Comparison of ENCODE assay signal across 8 cellular contexts in the genomic region with DNA sequence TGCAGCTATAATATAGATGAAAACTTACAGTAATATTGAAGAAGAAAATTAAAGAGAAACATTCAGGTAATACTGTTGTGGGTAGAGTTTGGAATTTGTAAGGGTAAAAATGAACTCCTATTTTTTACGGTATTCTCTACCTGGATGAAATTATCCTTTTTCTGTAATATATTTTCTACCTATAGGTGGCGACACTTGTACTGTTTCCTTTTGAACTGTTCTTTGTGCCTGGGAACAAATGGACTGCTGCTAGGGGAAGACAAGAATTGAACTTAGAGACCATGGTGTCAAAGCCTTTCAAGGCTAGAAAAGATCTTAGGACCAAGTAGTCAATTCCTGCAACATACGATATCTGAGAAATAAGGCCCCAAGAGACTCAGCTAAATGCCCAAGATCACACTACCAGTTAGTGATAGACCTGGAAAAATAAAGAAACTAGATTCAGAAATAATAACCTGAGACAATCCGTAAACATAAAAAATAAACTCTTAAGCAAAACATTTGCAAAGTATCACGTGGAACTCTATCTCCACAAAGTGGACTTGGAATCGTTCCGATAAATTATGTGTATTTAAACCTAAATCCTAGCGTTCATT.
DNase-seq lines count a peak whose midpoint lies in the region; ATAC-seq, FAIRE-seq and TF ChIP-seq lines count a peak whose summit lies in the region.

No MANE protein-coding gene starts in this region.

- H3K36me3 ChIP-seq in astrocyte (ENCODE audit: insufficient read depth, low read length), result no peaks in the 10 kb centered on the region

- H2AFZ ChIP-seq in astrocyte (ENCODE audit: low read depth, low read length), result no peak overlapping the region

- no peaks in the 10 kb centered on the region for H3K9me3 ChIP-seq in astrocyte (ENCODE audit: insufficient read depth, low read depth, low read length)

- no peaks in the 10 kb centered on the region for H3K79me2 ChIP-seq in astrocyte (ENCODE audit: insufficient read depth, low read length)

- H3K9me3 Mint-ChIP-seq in astrocyte (ENCODE audit: unreplicated experiment), result no peaks in the 10 kb centered on the region
- no peaks in the 10 kb centered on the region for H3K9me3 Mint-ChIP-seq in mesothelial cell of epicardium
- H3K9me3 Mint-ChIP-seq in activated T-cell treated with anti-CD3 and anti-CD28 coated beads, Interleukin-2, amount 50 U/mL, for 24 hours, result no peaks in the 10 kb centered on the region

- H3K4me3 Mint-ChIP-seq in astrocyte (ENCODE audit: unreplicated experiment), result no peak overlapping the region
- no peak overlapping the region for H3K4me3 Mint-ChIP-seq in mesothelial cell of epicardium
- H3K4me3 Mint-ChIP-seq in activated T-cell treated with anti-CD3 and anti-CD28 coated beads, Interleukin-2, amount 50 U/mL, for 24 hours, result no peak overlapping the region

- no peak overlapping the region for H3K27ac ChIP-seq in astrocyte (ENCODE audit: low read depth, low read length)

- no peak overlapping the region for H3K27ac Mint-ChIP-seq in astrocyte (ENCODE audit: unreplicated experiment)
- H3K27ac Mint-ChIP-seq in mesothelial cell of epicardium, result no peak overlapping the region
- no peak overlapping the region for H3K27ac Mint-ChIP-seq in activated T-cell treated with anti-CD3 and anti-CD28 coated beads, Interleukin-2, amount 50 U/mL, for 24 hours

- TF ChIP-seq CTCF in GM12865 (IDR thresholded peaks at IDR 0.05; ENCODE audit: insufficient read depth, low read depth, low read length, missing control alignments) (peak; percentile 45), astrocyte (IDR thresholded peaks at IDR 0.05; ENCODE audit: insufficient read depth, low read depth, low read length) (peak; percentile 13), mesothelial cell of epicardium (IDR thresholded peaks at IDR 0.05; ENCODE audit: unreplicated experiment) (peak; percentile 84)

- no peaks in the 10 kb centered on the region for H3K27me3 ChIP-seq in astrocyte (ENCODE audit: insufficient read depth, low read length)

- no peak overlapping the region for H3K9ac ChIP-seq in astrocyte (ENCODE audit: low read length)

- H3K36me3 Mint-ChIP-seq in astrocyte (ENCODE audit: low read depth, unreplicated experiment), result no peaks in the 10 kb centered on the region
- H3K36me3 Mint-ChIP-seq in mesothelial cell of epicardium, result no peaks in the 10 kb centered on the region
- no peaks in the 10 kb centered on the region for H3K36me3 Mint-ChIP-seq in activated T-cell treated with anti-CD3 and anti-CD28 coated beads, Interleukin-2, amount 50 U/mL, for 24 hours (ENCODE audit: low read depth)

- H4K20me1 ChIP-seq in astrocyte (ENCODE audit: insufficient read depth, low read length), result no peaks in the 10 kb centered on the region

- H3K27me3 Mint-ChIP-seq in astrocyte (ENCODE audit: low read depth, unreplicated experiment), result peaks cover 3% of the 10 kb centered on the region
- no peaks in the 10 kb centered on the region for H3K27me3 Mint-ChIP-seq in mesothelial cell of epicardium (ENCODE audit: low read depth)
- H3K27me3 Mint-ChIP-seq in activated T-cell treated with anti-CD3 and anti-CD28 coated beads, Interleukin-2, amount 50 U/mL, for 24 hours, result no peaks in the 10 kb centered on the region

- H3K4me1 Mint-ChIP-seq in astrocyte (ENCODE audit: low read depth, unreplicated experiment) (peaks cover 12% of the 10 kb centered on the region), mesothelial cell of epicardium (peaks cover 17% of the 10 kb centered on the region)
- H3K4me1 Mint-ChIP-seq in activated T-cell treated with anti-CD3 and anti-CD28 coated beads, Interleukin-2, amount 50 U/mL, for 24 hours (ENCODE audit: low read depth), result no peaks in the 10 kb centered on the region

- no peak for FAIRE-seq in astrocyte (lab: Jason Lieb, UNC)

- no peak overlapping the region for H3K4me2 ChIP-seq in astrocyte (ENCODE audit: low read length)

- ATAC-seq in HG02588 (IDR thresholded peaks at IDR 0.05; ENCODE audit: unreplicated experiment), result no peak
- ATAC-seq in GM21447 (IDR thresholded peaks at IDR 0.05; ENCODE audit: unreplicated experiment), result no peak

- H3K4me3 ChIP-seq in GM12865 (ENCODE audit: low read depth, low read length), result no peak overlapping the region
- H3K4me3 ChIP-seq in astrocyte (ENCODE audit: insufficient read depth, low read depth, low read length), result no peak overlapping the region

- DNase-seq in GM12865 (ENCODE audit: low read depth) (peak; percentile 18), HuH-7 (ENCODE audit: low spot score) (peak; percentile 23), astrocyte (ENCODE audit: low read depth) (no peak), mesothelial cell of epicardium (ENCODE audit: low spot score in 2 of 2, unreplicated experiment in 2 of 2) (no peak), GM19240 (ENCODE audit: insufficient read length, low spot score) (no peak)
- DNase-seq in activated T-cell treated with anti-CD3 and anti-CD28 coated beads, Interleukin-2, amount 50 U/mL, for 24 hours, result no peak

- H3K4me1 ChIP-seq in astrocyte (ENCODE audit: insufficient read depth, low read length), result peaks cover 5% of the 10 kb centered on the region

Comparison
In these comparisons a context has a peak if more than half of its experiments do, and no peak if none do; other contexts are left out.
1. DNase-seq: peak in GM12865 (single experiment) and HuH-7 (single experiment); none in astrocyte (single experiment), mesothelial cell of epicardium (0 of 2), activated T-cell treated with anti-CD3 and anti-CD28 coated beads, Interleukin-2, amount 50 U/mL, for 24 hours (single experiment) and GM19240 (single experiment).
2. CTCF ChIP-seq: peak in every context shown above with its lines; median percentile 84 in mesothelial cell of epicardium; 45 in GM12865; 13 in astrocyte.